1 cellular context compared by ENCODE assay signal in genomic region chr20:53863925-53864641, GRCh38.
A peak's percentile ranks its signal among the peaks of the same experiment; 100 is the strongest.
TF ChIP-seq lines count a peak whose summit lies in the region.
"Not testable (repeated sequence)": the region's sequence is repeated elsewhere in the genome, so short reads cannot be mapped to it uniquely, and the experiment has no call there.

No MANE protein-coding gene starts in this region.

TF ChIP-seq in HepG2, 621 proteins besides CTCF, POLR2A, EP300 and RAD21 (continued from another document and continues in another):
- TF ChIP-seq ZBED4 (CRISPR knock-in tag; IDR thresholded peaks at IDR 0.05; ENCODE audit: borderline replicate concordance) (peak; percentile 20; the same call in 1 of the 2 replicates), THAP11 (CRISPR knock-in tag; IDR thresholded peaks at IDR 0.05) (0 out of 2 replicates have a peak, but pooled peaks have one; percentile 21), ZNF775 (CRISPR knock-in tag; IDR thresholded peaks at IDR 0.05; ENCODE audit: borderline replicate concordance) (0 out of 2 replicates have a peak, but pooled peaks have one; percentile 42), RXRB (CRISPR knock-in tag; IDR thresholded peaks at IDR 0.05; ENCODE audit: borderline replicate concordance) (peak; percentile 72), NR2F6 (IDR thresholded peaks at IDR 0.05) (peak; percentile 60), NR2F6 (CRISPR knock-in tag; IDR thresholded peaks at IDR 0.05) (peak; percentile 49), ZNF878 (CRISPR knock-in tag; IDR thresholded peaks at IDR 0.05) (peak; percentile 93; the same call in 1 of the 2 replicates), FOSL2 (CRISPR knock-in tag; IDR thresholded peaks at IDR 0.05) (peak; percentile 36; the same call in 1 of the 2 replicates), HOXA3 (CRISPR knock-in tag; IDR thresholded peaks at IDR 0.05) (peak; percentile 60), TARDBP (CRISPR knock-in tag; IDR thresholded peaks at IDR 0.05) (peak; percentile 75; the same call in 1 of the 2 replicates), ZGPAT (CRISPR knock-in tag; IDR thresholded peaks at IDR 0.05) (peak; percentile 71), ZNF354B (CRISPR knock-in tag; IDR thresholded peaks at IDR 0.05) (0 out of 2 replicates have a peak, but pooled peaks have one; percentile 55), ZNF614 (CRISPR knock-in tag; IDR thresholded peaks at IDR 0.05; ENCODE audit: borderline replicate concordance) (peak; percentile 80; the same call in 1 of the 2 replicates), ZNF761 (CRISPR knock-in tag; conservative IDR thresholded peaks at IDR 0.05) (0 out of 2 replicates have a peak, but pooled peaks have one; percentile 50), FOXA1 (CRISPR knock-in tag; IDR thresholded peaks at IDR 0.05) (peak; percentile 71), RARA (CRISPR knock-in tag; IDR thresholded peaks at IDR 0.05) (peak; percentile 91), HMG20B (CRISPR knock-in tag; conservative IDR thresholded peaks at IDR 0.05) (peak; percentile 98), GFI1 (CRISPR knock-in tag; IDR thresholded peaks at IDR 0.05; ENCODE audit: borderline replicate concordance) (peak; percentile 99), DPF2 (CRISPR knock-in tag; IDR thresholded peaks at IDR 0.05; ENCODE audit: borderline replicate concordance, low read depth) (peak; percentile 65), STAG1 (CRISPR knock-in tag; IDR thresholded peaks at IDR 0.05) (0 out of 2 replicates have a peak, but pooled peaks have one; percentile 3), ZNF564 (CRISPR knock-in tag; IDR thresholded peaks at IDR 0.05) (0 out of 2 replicates have a peak, but pooled peaks have one; percentile 21), GATAD2A (CRISPR knock-in tag; IDR thresholded peaks at IDR 0.05) (peak; percentile 92), ZNF740 (CRISPR knock-in tag; IDR thresholded peaks at IDR 0.05) (0 out of 2 replicates have a peak, but pooled peaks have one; percentile 33), ZMAT3 (CRISPR knock-in tag; conservative IDR thresholded peaks at IDR 0.05) (0 out of 2 replicates have a peak, but pooled peaks have one; percentile 58), RCOR2 (CRISPR knock-in tag; IDR thresholded peaks at IDR 0.05) (peak; percentile 45; the same call in 1 of the 2 replicates), HOMEZ (CRISPR knock-in tag; IDR thresholded peaks at IDR 0.05; ENCODE audit: low read depth) (peak; percentile 52; the same call in 1 of the 2 replicates), AHDC1 (CRISPR knock-in tag; IDR thresholded peaks at IDR 0.05; ENCODE audit: borderline replicate concordance) (peak; percentile 52; the same call in 1 of the 2 replicates), MYPOP (CRISPR knock-in tag; IDR thresholded peaks at IDR 0.05) (peak; percentile 79; the same call in 1 of the 2 replicates), FOXO1 (CRISPR knock-in tag; IDR thresholded peaks at IDR 0.05) (peak; percentile 58; the same call in 1 of the 2 replicates), NR2C2 (CRISPR knock-in tag; IDR thresholded peaks at IDR 0.05; ENCODE audit: borderline replicate concordance) (peak; percentile 53; the same call in 1 of the 2 replicates), SOX6 (CRISPR knock-in tag; IDR thresholded peaks at IDR 0.05) (peak; percentile 90), SNAPC2 (CRISPR knock-in tag; IDR thresholded peaks at IDR 0.05) (peak; percentile 47; the same call in 1 of the 2 replicates), ATF4 (CRISPR knock-in tag; IDR thresholded peaks at IDR 0.05) (peak in 1 of 2 experiments; percentile 78; a peak in 2 of 4 replicates), IKZF5 (CRISPR knock-in tag; IDR thresholded peaks at IDR 0.05) (peak; percentile 55; the same call in 1 of the 2 replicates), HDAC2 (CRISPR knock-in tag; IDR thresholded peaks at IDR 0.05) (peak; percentile 92), ZSCAN5A (CRISPR knock-in tag; IDR thresholded peaks at IDR 0.05; ENCODE audit: borderline replicate concordance) (0 out of 2 replicates have a peak, but pooled peaks have one; percentile 28), CSRNP1 (CRISPR knock-in tag; IDR thresholded peaks at IDR 0.05) (peak; percentile 53; the same call in 1 of the 2 replicates), SNAPC5 (CRISPR knock-in tag; IDR thresholded peaks at IDR 0.05; ENCODE audit: borderline replicate concordance) (peak; percentile 63; the same call in 1 of the 2 replicates)
- TF ChIP-seq FOXA1, SOX6 (IDR thresholded peaks at IDR 0.05): not testable (repeated sequence)
